In genomic region chr1:245748246-245748645, GRCh38 we compare ENCODE assay signal across 20 cellular contexts.
A peak's percentile ranks its signal among the peaks of the same experiment; 100 is the strongest.
DNase-seq lines count a peak whose midpoint lies in the region; ATAC-seq and TF ChIP-seq lines count a peak whose summit lies in the region.
"Had no signal": no experiment of that assay in that cellular context is flagged by ENCODE, and none has a peak within 500 bp of the region (broad histone marks: within the 10 kb centered on the region; RNA-seq: fewer than 3 reads in every experiment).

No MANE protein-coding gene starts in this region.

- TF ChIP-seq CTCF in GM23338 (conservative IDR thresholded peaks at IDR 0.05; ENCODE audit: low read depth in 2 of 2): peak in 1 of 2 experiments; percentile 17; a peak in 1 of 4 replicates
- no peak for TF ChIP-seq CTCF in WTC11 (IDR thresholded peaks at IDR 0.05)
- no peak for TF ChIP-seq CTCF in kidney epithelial cell (IDR thresholded peaks at IDR 0.05; ENCODE audit: insufficient read depth, low read length, poor library complexity, severe bottlenecking)

- ATAC-seq in GM23338: no peak
- peak; percentile 56 for ATAC-seq in WTC11
- ATAC-seq: HCT116 had no signal

- H3K9me2 ChIP-seq in GM23338 (ENCODE audit: insufficient read depth): 0 out of 2 replicates have a peak, but pooled peaks cover 7% of the 10 kb centered on the region

- H3K27me3 ChIP-seq in GM23338 (ENCODE audit: insufficient read depth) (no peaks in the 10 kb centered on the region), kidney epithelial cell (ENCODE audit: control insufficient read depth, insufficient read depth, low read length) (no peaks in the 10 kb centered on the region)
- H3K27me3 ChIP-seq: MG63, SJCRH30 had no signal

- H3K4me3 Mint-ChIP-seq in GM23338 (no peak overlapping the region), WTC11 (no peak overlapping the region)
- H3K4me3 Mint-ChIP-seq: B cell; CD4-positive, alpha-beta T cell had no signal

- H3K36me3 Mint-ChIP-seq in GM23338 (ENCODE audit: low read depth) (peaks cover 11% of the 10 kb centered on the region), WTC11 (peaks cover 5% of the 10 kb centered on the region)

- H3K4me1 Mint-ChIP-seq in GM23338 (peaks cover 18% of the 10 kb centered on the region), WTC11 (peaks cover 22% of the 10 kb centered on the region)

- H3K27ac Mint-ChIP-seq in GM23338 (no peak overlapping the region), WTC11 (no peak overlapping the region)
- H3K27ac Mint-ChIP-seq: B cell; CD4-positive, alpha-beta T cell had no signal

- H3K4me1 ChIP-seq in GM23338 (ENCODE audit: insufficient read depth): 0 out of 2 replicates have a peak, but pooled peaks cover 3% of the 10 kb centered on the region

- H3K79me2 ChIP-seq in GM23338 (replicated peaks; ENCODE audit: insufficient read depth): no peaks in the 10 kb centered on the region

- H3K9me3 Mint-ChIP-seq in GM23338 (peaks cover 12% of the 10 kb centered on the region; the same call in 2 of the 3 replicates), WTC11 (peaks cover 18% of the 10 kb centered on the region)

- no peaks in the 10 kb centered on the region for H3K27me3 Mint-ChIP-seq in GM23338 (ENCODE audit: insufficient read depth, low read depth, poor library complexity)
- no peaks in the 10 kb centered on the region for H3K27me3 Mint-ChIP-seq in WTC11 (ENCODE audit: low read depth)
- H3K27me3 Mint-ChIP-seq: B cell; CD4-positive, alpha-beta T cell had no signal

- no peak overlapping the region for H3K4me2 ChIP-seq in GM23338
- H3K4me2 ChIP-seq: KMS-11 had no signal

- CTCF ChIA-PET in WTC11 (lab: Charles Lee): no interaction called here

- H3F3A ChIP-seq in GM23338 (replicated peaks; ENCODE audit: low read depth): no peaks in the 10 kb centered on the region

- no peaks in the 10 kb centered on the region for H3K36me3 ChIP-seq in GM23338 (ENCODE audit: insufficient read depth)
- H3K36me3 ChIP-seq in kidney epithelial cell (ENCODE audit: control insufficient read depth, insufficient read depth, low read length): no peaks in the 10 kb centered on the region
- H3K36me3 ChIP-seq: MG63, SJCRH30 had no signal

- H2AFZ ChIP-seq in GM23338: no peak overlapping the region

- no peaks in the 10 kb centered on the region for H4K20me1 ChIP-seq in GM23338 (replicated peaks; ENCODE audit: insufficient read depth)

- DNase-seq in GM23338 (ENCODE audit: low spot score) (peak; percentile 20), WTC11 (ENCODE audit: low spot score) (no peak), kidney epithelial cell (ENCODE audit: low read depth) (peak; percentile 43), renal cortical epithelial cell (ENCODE audit: low read depth) (peak; percentile 56), hypothalamus (lab: John Stamatoyannopoulos, UW) (no peak), NCI-H1436 (lab: John Stamatoyannopoulos, UW) (no peak)
- no peak for DNase-seq in stimulated activated CD8-positive, alpha-beta memory T cell treated with anti-CD3 and anti-CD28 coated beads, Interleukin-4, amount 100 ng/mL, for 48 hours
- DNase-seq: CD4-positive, alpha-beta T cell; DMS79 treated with DMSO at 0.1 percent for 48 hours; GDM1; MG63; NCI-H1092 treated with DMSO at 0.1 percent for 48 hours; NCI-H187; NCI-H2171 treated with DMSO at 0.1 percent for 48 hours; NCI-H524 treated with DMSO at 0.1 percent for 48 hours; RPMI8226; SJCRH30 had no signal

- no peak overlapping the region for H3K27ac ChIP-seq in GM23338 (ENCODE audit: low read depth)
- H3K27ac ChIP-seq: KMS-11, SJCRH30 had no signal

- no peak overlapping the region for H3K4me3 ChIP-seq in GM23338
- H3K4me3 ChIP-seq in kidney epithelial cell (ENCODE audit: low read depth, low read length): no peak overlapping the region
- H3K4me3 ChIP-seq: MG63, SJCRH30 had no signal

- POLR2A ChIA-PET in WTC11 (lab: Charles Lee): no interaction called here

TF ChIP-seq in GM23338, 12 proteins besides CTCF, POLR2A, EP300 and RAD21:
- TF ChIP-seq STAT1 (IDR thresholded peaks at IDR 0.05; ENCODE audit: unreplicated experiment) (no peak), ZNF331 (CRISPR knock-in tag; IDR thresholded peaks at IDR 0.05; ENCODE audit: low read depth) (no peak), JUNB (IDR thresholded peaks at IDR 0.05; ENCODE audit: unreplicated experiment) (no peak), NANOG (IDR thresholded peaks at IDR 0.05; ENCODE audit: borderline replicate concordance) (no peak)

TF ChIP-seq in WTC11, 78 proteins besides CTCF, POLR2A, EP300 and RAD21:
- no peak for TF ChIP-seq NR2C2 (CRISPR knock-in tag; IDR thresholded peaks at IDR 0.05)
- no peak for TF ChIP-seq CDX4 (CRISPR knock-in tag; IDR thresholded peaks at IDR 0.05; ENCODE audit: borderline replicate concordance)
- TF ChIP-seq GTF2I (CRISPR knock-in tag; conservative IDR thresholded peaks at IDR 0.05): no peak

Comparison
In these comparisons a context has a peak if more than half of its experiments do, and no peak if none do; other contexts are left out.
1. DNase-seq: peak in GM23338 (single experiment), kidney epithelial cell (single experiment) and renal cortical epithelial cell (single experiment); none in WTC11 (single experiment), hypothalamus (0 of 51), NCI-H1436 (single experiment) and stimulated activated CD8-positive, alpha-beta memory T cell treated with anti-CD3 and anti-CD28 coated beads, Interleukin-4, amount 100 ng/mL, for 48 hours (single experiment).